19 cellular contexts compared by ENCODE assay signal in genomic region chr7:100394077-100394476, GRCh38. TPM values are rescaled to one million over a fixed set of nuclear protein-coding genes. Genes with fewer than 3 reads are reported as not detected.
DNase-seq lines count a peak whose midpoint lies in the region; ATAC-seq, FAIRE-seq and TF ChIP-seq lines count a peak whose summit lies in the region.
"Had no signal": no experiment of that assay in that cellular context is flagged by ENCODE, and none has a peak within 500 bp of the region (broad histone marks: within the 10 kb centered on the region; RNA-seq: fewer than 3 reads in every experiment).

No MANE protein-coding gene starts in this region.

- TF ChIP-seq CTCF in D721Med (IDR thresholded peaks at IDR 0.05; ENCODE audit: insufficient read depth, missing control alignments) (no peak), HepG2 (CRISPR knock-in tag; IDR thresholded peaks at IDR 0.05) (no peak)

- H3K9me3 Mint-ChIP-seq in naive B cell = no peaks in the 10 kb centered on the region
- H3K9me3 Mint-ChIP-seq: CD4-positive, CD25-positive, alpha-beta regulatory T cell had no signal

- in situ Hi-C loops in HepG2 (cut with HindIII; ENCODE audit: extremely low pct_ligation_motif_present, low pct_unique_long_range_greater_than_20kb) = no loop called here

- no peak overlapping the region for H2AFZ ChIP-seq in HepG2 (ENCODE audit: low read length)

- CTCF ChIA-PET in HepG2 (lab: Yijun Ruan, JAX; ENCODE audit: low intra/inter-chr PET ratio, low total read pairs) = no interaction called here

- intact Hi-C loops in HepG2 (cut with micrococcal nuclease; ENCODE audit: unreplicated experiment) = no loop called here

- peak overlapping the region; percentile 61 for H3K27ac Mint-ChIP-seq in T-helper 17 cell
- H3K27ac Mint-ChIP-seq in naive B cell = peak overlapping the region; percentile 16 to 83 (median 70)
- H3K27ac Mint-ChIP-seq: CD4-positive, CD25-positive, alpha-beta regulatory T cell had no signal

- TF ChIP-seq EP300 in HepG2 (IDR thresholded peaks at IDR 0.05; ENCODE audit: low read depth in 2 of 2, low read length in 2 of 2) (no peak), HepG2 (CRISPR knock-in tag; IDR thresholded peaks at IDR 0.05; ENCODE audit: borderline replicate concordance) (no peak)

- H3K9me3 ChIP-seq in BLaER1 (no peaks in the 10 kb centered on the region), T-helper 17 cell (ENCODE audit: control insufficient read depth, low read length, poor library complexity, severe bottlenecking) (no peaks in the 10 kb centered on the region), HepG2 (ENCODE audit: low read length) (no peaks in the 10 kb centered on the region)
- H3K9me3 ChIP-seq: SJCRH30 had no signal

- H3K4me3 ChIP-seq in BLaER1 = no peak overlapping the region
- H3K4me3 ChIP-seq in HepG2 (replicated peaks in 1 of 3; ENCODE audit: insufficient read depth in 1 of 3, low read depth in 2 of 3, low read length in 3 of 3) = no peak overlapping the region
- H3K4me3 ChIP-seq: SJCRH30 had no signal

- peaks cover 15% of the 10 kb centered on the region for H3K4me1 Mint-ChIP-seq in T-helper 17 cell
- H3K4me1 Mint-ChIP-seq in naive B cell = peaks cover 48 to 59% (median 57%) of the 10 kb centered on the region in 3 donors

- POLR2A ChIA-PET in HepG2 (lab: Yijun Ruan, JAX) = interaction anchor here (0.8 kb wide), 1 partner anchor 12 kb away, joined by 3 read pairs; no protein-coding TSS in a partner anchor

- H3K36me3 Mint-ChIP-seq in T-helper 17 cell (ENCODE audit: low read depth) (peaks cover 6% of the 10 kb centered on the region), naive B cell (no peaks in the 10 kb centered on the region)

- ATAC-seq in T-helper 17 cell = no peak
- ATAC-seq in naive B cell (ENCODE audit: low read depth in 2 of 2) = no peak
- ATAC-seq in GM21390 (IDR thresholded peaks at IDR 0.05; ENCODE audit: unreplicated experiment) = no peak
- ATAC-seq in HepG2 = no peak
- ATAC-seq: Panc1 had no signal

- no peaks in the 10 kb centered on the region for H3K79me2 ChIP-seq in HepG2 (ENCODE audit: insufficient read depth, low read length)

- H4K20me1 ChIP-seq in BLaER1 (no peaks in the 10 kb centered on the region), HepG2 (ENCODE audit: insufficient read depth, low read length) (no peaks in the 10 kb centered on the region)

- H3K27ac ChIP-seq in BLaER1 (no peak overlapping the region), HepG2 (ENCODE audit: extremely low read length, insufficient read depth, low read length) (no peak overlapping the region)
- H3K27ac ChIP-seq: SJCRH30 had no signal

- TF ChIP-seq POLR2A in HepG2 (IDR thresholded peaks at IDR 0.05; ENCODE audit: insufficient read depth in 1 of 2, low read depth in 2 of 2, low read length in 2 of 2) = no peak

- peak overlapping the region; percentile 59 for H3K4me2 ChIP-seq in BLaER1
- no peak overlapping the region for H3K4me2 ChIP-seq in HepG2 (ENCODE audit: low read depth, low read length)

- H3K4me3 Mint-ChIP-seq in T-helper 17 cell (no peak overlapping the region), naive B cell (peak overlapping the region in 2 of 8 donors; percentile 0 to 44)
- H3K4me3 Mint-ChIP-seq: CD4-positive, CD25-positive, alpha-beta regulatory T cell had no signal

- DNase-seq in D721Med (ENCODE audit: insufficient read length, low spot score) (peak; percentile 43), T-helper 17 cell (no peak), naive B cell (no peak), HepG2 (ENCODE audit: low spot score) (no peak), UCSD-AML1 (lab: John Stamatoyannopoulos, UW; ENCODE audit: unreplicated experiment) (no peak)
- DNase-seq: CD4-positive, CD25-positive, alpha-beta regulatory T cell; COR-L47; GDM1; GOT3; KBM-7; NCI-H1105; NCI-H2081 treated with DMSO at 0.1 percent for 48 hours; NCI-H2227 treated with DMSO at 0.1 percent for 48 hours; NCI-H510A treated with DMSO at 0.1 percent for 48 hours; NCI-H774; SJCRH30 had no signal

- FAIRE-seq in D721Med (lab: Jason Lieb, UNC) = peak; percentile 67
- no peak for FAIRE-seq in HepG2 (lab: Jason Lieb, UNC)

- H3K27me3 Mint-ChIP-seq in T-helper 17 cell (peaks cover 28% of the 10 kb centered on the region), naive B cell (no peaks in the 10 kb centered on the region)

- H3K27me3 ChIP-seq in BLaER1 = no peaks in the 10 kb centered on the region
- peaks cover 1 to 17% of the 10 kb centered on the region in 2 experiments; a peak in 1 of 5 replicates for H3K27me3 ChIP-seq in HepG2 (ENCODE audit: control insufficient read depth in 1 of 2, insufficient read depth in 2 of 2, low read length in 2 of 2)

- no peaks in the 10 kb centered on the region for H3K36me3 ChIP-seq in BLaER1
- no peaks in the 10 kb centered on the region for H3K36me3 ChIP-seq in HepG2 (replicated peaks in 1 of 2; ENCODE audit: control insufficient read depth in 1 of 2, insufficient read depth in 2 of 2, low read length in 2 of 2)
- H3K36me3 ChIP-seq: SJCRH30 had no signal

- TF ChIP-seq RAD21 in HepG2 (CRISPR knock-in tag; IDR thresholded peaks at IDR 0.05) = no peak

- H3K4me1 ChIP-seq in BLaER1 = peaks cover 64% of the 10 kb centered on the region
- H3K4me1 ChIP-seq in HepG2 (ENCODE audit: insufficient read depth, low read length) = peaks cover 14% of the 10 kb centered on the region
- H3K4me1 ChIP-seq: SJCRH30 had no signal

- BruUV-seq in HepG2 (replicated peaks; lab: Mats Ljungman, UMichigan) = no TSS peak

- H3K9ac ChIP-seq in BLaER1 (no peak overlapping the region), HepG2 (ENCODE audit: insufficient read depth, low read depth, low read length) (no peak overlapping the region)

- WGBS in HepG2 (ENCODE audit: low lambda C conversion rate) = 26% methylated on average over 2 of the region's 2 CpGs

RNA-seq across cellular contexts. Expression of gene PILRA, which starts 20.8 kb away (rescaled TPM):
- total RNA-seq in T-helper 17 cell = 10 to 100 TPM in 1 of 2 donors, 1 to 10 TPM in 1; 3.1 to 14.5 TPM
- polyA plus RNA-seq in naive B cell (ENCODE audit: low read depth in 6 of 6) = 1 to 10 TPM in 1 of 6 donors, under 1 TPM in 4, not detected in 1; 0.53 to 1.8 (median 0.53) TPM
- 0.13 TPM in 1 of 2 replicates, not detected in the other for total RNA-seq in HepG2 (2016; rRNA removed; fragmentation: Illumina TruSeq; extraction: Trizol)
- total RNA-seq in HepG2 (2016; cell fraction: cytosol; rRNA removed; fragmentation: Illumina TruSeq; extraction: Trizol; ENCODE audit: low read depth) = not detected in 2 replicates
- 0.13 and 0.24 TPM in 2 replicates for total RNA-seq in HepG2 (2016; cell fraction: insoluble cytoplasmic fraction; rRNA removed; fragmentation: Illumina TruSeq; extraction: Trizol)
- total RNA-seq in HepG2 (2016; cell fraction: membrane; rRNA removed; fragmentation: Illumina TruSeq; extraction: Trizol) = not detected in 2 replicates
- not detected in 2 replicates for total RNA-seq in HepG2 (2016; cell fraction: nucleus; rRNA removed; fragmentation: Illumina TruSeq; extraction: Trizol)
- polyA plus RNA-seq in HepG2 (2011; rRNA removed) = 0.97 and 1.3 TPM in 2 replicates
- 0.24 and 0.41 TPM in 2 replicates for polyA plus RNA-seq in HepG2 (2011; cell fraction: cytosol; rRNA removed)
- polyA plus RNA-seq in HepG2 (2011; cell fraction: nucleus; rRNA removed) = 3.1 and 3.6 TPM in 2 replicates
- 0.39 and 1.1 TPM in 2 replicates for polyA plus RNA-seq in HepG2 (2012)
- not detected in 2 replicates for polyA plus RNA-seq in HepG2 (2016; cell fraction: cytosol; fragmentation: Illumina TruSeq; extraction: Trizol; ENCODE audit: low read depth)
- 0.34 TPM in 1 of 2 replicates, not detected in the other for polyA plus RNA-seq in HepG2 (2016; cell fraction: insoluble cytoplasmic fraction; fragmentation: Illumina TruSeq; extraction: Trizol; ENCODE audit: low read depth)
- polyA plus RNA-seq in HepG2 (2016; cell fraction: membrane; fragmentation: Illumina TruSeq; extraction: Trizol; ENCODE audit: low read depth) = 0.14 TPM in 1 of 2 replicates, not detected in the other
- 0.79 and 1.7 TPM in 2 replicates for polyA plus RNA-seq in HepG2 (2016; cell fraction: nucleus; fragmentation: Illumina TruSeq; extraction: Trizol; ENCODE audit: insufficient read depth, low read depth)
- polyA minus RNA-seq in HepG2 (2011; rRNA and poly(A)+ RNA removed; ENCODE audit: low replicate concordance) = 1.4 and 10.4 TPM in 2 replicates
- polyA minus RNA-seq in HepG2 (2011; cell fraction: cytosol; rRNA and poly(A)+ RNA removed) = not detected in 2 replicates
- polyA minus RNA-seq in HepG2 (2011; cell fraction: nucleus; rRNA and poly(A)+ RNA removed) = 1.6 and 1.9 TPM in 2 replicates

RNA-seq across cellular contexts. Expression of gene ZCWPW1, which starts 34.4 kb away (rescaled TPM):
- total RNA-seq in T-helper 17 cell (1 to 10 TPM; 5.1 TPM), HepG2 (2016; rRNA removed; fragmentation: Illumina TruSeq; extraction: Trizol) (2.5 and 2.6 TPM in 2 replicates)
- polyA plus RNA-seq in naive B cell (ENCODE audit: low read depth in 6 of 6) (10 to 100 TPM in 5 of 6 donors, 1 to 10 TPM in 1; 9.4 to 24.9 (median 13.3) TPM), HepG2 (2011; rRNA removed) (1.6 and 2.4 TPM in 2 replicates)
- 2.1 and 2.2 TPM in 2 replicates for total RNA-seq in HepG2 (2016; cell fraction: cytosol; rRNA removed; fragmentation: Illumina TruSeq; extraction: Trizol; ENCODE audit: low read depth)
- total RNA-seq in HepG2 (2016; cell fraction: insoluble cytoplasmic fraction; rRNA removed; fragmentation: Illumina TruSeq; extraction: Trizol) = 1.8 and 1.9 TPM in 2 replicates
- 2.5 and 3.9 TPM in 2 replicates for total RNA-seq in HepG2 (2016; cell fraction: membrane; rRNA removed; fragmentation: Illumina TruSeq; extraction: Trizol)
- total RNA-seq in HepG2 (2016; cell fraction: nucleus; rRNA removed; fragmentation: Illumina TruSeq; extraction: Trizol) = 1.5 and 2.4 TPM in 2 replicates
- 1.1 and 1.3 TPM in 2 replicates for polyA plus RNA-seq in HepG2 (2011; cell fraction: cytosol; rRNA removed)
- 4.8 and 5.3 TPM in 2 replicates for polyA plus RNA-seq in HepG2 (2011; cell fraction: nucleus; rRNA removed)
- 1.8 and 2.3 TPM in 2 replicates for polyA plus RNA-seq in HepG2 (2012)
- polyA plus RNA-seq in HepG2 (2016; cell fraction: cytosol; fragmentation: Illumina TruSeq; extraction: Trizol; ENCODE audit: low read depth) = 1.4 and 2.2 TPM in 2 replicates
- 2.0 and 2.9 TPM in 2 replicates for polyA plus RNA-seq in HepG2 (2016; cell fraction: insoluble cytoplasmic fraction; fragmentation: Illumina TruSeq; extraction: Trizol; ENCODE audit: low read depth)
- polyA plus RNA-seq in HepG2 (2016; cell fraction: membrane; fragmentation: Illumina TruSeq; extraction: Trizol; ENCODE audit: low read depth) = 1.8 and 2.6 TPM in 2 replicates
- polyA plus RNA-seq in HepG2 (2016; cell fraction: nucleus; fragmentation: Illumina TruSeq; extraction: Trizol; ENCODE audit: insufficient read depth, low read depth) = 5.2 and 6.5 TPM in 2 replicates
- 0.28 and 1.5 TPM in 2 replicates for polyA minus RNA-seq in HepG2 (2011; rRNA and poly(A)+ RNA removed; ENCODE audit: low replicate concordance)
- 0.49 and 1.1 TPM in 2 replicates for polyA minus RNA-seq in HepG2 (2011; cell fraction: cytosol; rRNA and poly(A)+ RNA removed)
- polyA minus RNA-seq in HepG2 (2011; cell fraction: nucleus; rRNA and poly(A)+ RNA removed) = 1.7 and 3.3 TPM in 2 replicates

RNA-seq across cellular contexts. Expression of gene MEPCE, which starts 35.6 kb away (rescaled TPM):
- total RNA-seq in T-helper 17 cell = 10 to 100 TPM; 66.1 to 66.8 TPM
- polyA plus RNA-seq in naive B cell (ENCODE audit: low read depth in 6 of 6) = 10 to 100 TPM; 10.9 to 24.6 (median 19.5) TPM
- total RNA-seq in HepG2 (2016; rRNA removed; fragmentation: Illumina TruSeq; extraction: Trizol) = 22.6 and 26.0 TPM in 2 replicates
- total RNA-seq in HepG2 (2016; cell fraction: cytosol; rRNA removed; fragmentation: Illumina TruSeq; extraction: Trizol; ENCODE audit: low read depth) = 3.8 and 3.9 TPM in 2 replicates
- 20.2 and 25.7 TPM in 2 replicates for total RNA-seq in HepG2 (2016; cell fraction: insoluble cytoplasmic fraction; rRNA removed; fragmentation: Illumina TruSeq; extraction: Trizol)
- total RNA-seq in HepG2 (2016; cell fraction: membrane; rRNA removed; fragmentation: Illumina TruSeq; extraction: Trizol) = 12.8 and 14.8 TPM in 2 replicates
- total RNA-seq in HepG2 (2016; cell fraction: nucleus; rRNA removed; fragmentation: Illumina TruSeq; extraction: Trizol) = 14.9 and 18.9 TPM in 2 replicates
- 12.3 and 12.7 TPM in 2 replicates for polyA plus RNA-seq in HepG2 (2011; rRNA removed)
- polyA plus RNA-seq in HepG2 (2011; cell fraction: cytosol; rRNA removed) = 9.2 and 10.6 TPM in 2 replicates
- 18.9 and 27.3 TPM in 2 replicates for polyA plus RNA-seq in HepG2 (2011; cell fraction: nucleus; rRNA removed)
- polyA plus RNA-seq in HepG2 (2012) = 14.6 and 17.9 TPM in 2 replicates
- polyA plus RNA-seq in HepG2 (2016; cell fraction: cytosol; fragmentation: Illumina TruSeq; extraction: Trizol; ENCODE audit: low read depth) = 3.0 and 3.3 TPM in 2 replicates
- polyA plus RNA-seq in HepG2 (2016; cell fraction: insoluble cytoplasmic fraction; fragmentation: Illumina TruSeq; extraction: Trizol; ENCODE audit: low read depth) = 20.4 and 25.4 TPM in 2 replicates
- polyA plus RNA-seq in HepG2 (2016; cell fraction: membrane; fragmentation: Illumina TruSeq; extraction: Trizol; ENCODE audit: low read depth) = 8.6 and 9.6 TPM in 2 replicates
- polyA plus RNA-seq in HepG2 (2016; cell fraction: nucleus; fragmentation: Illumina TruSeq; extraction: Trizol; ENCODE audit: insufficient read depth, low read depth) = 23.4 and 28.3 TPM in 2 replicates
- 44.0 and 89.0 TPM in 2 replicates for polyA minus RNA-seq in HepG2 (2011; rRNA and poly(A)+ RNA removed; ENCODE audit: low replicate concordance)
- polyA minus RNA-seq in HepG2 (2011; cell fraction: cytosol; rRNA and poly(A)+ RNA removed) = 8.6 and 10.8 TPM in 2 replicates
- 27.3 and 30.2 TPM in 2 replicates for polyA minus RNA-seq in HepG2 (2011; cell fraction: nucleus; rRNA and poly(A)+ RNA removed)

RNA-seq across cellular contexts. Expression of gene PILRB, which starts 36.2 kb away (rescaled TPM):
- total RNA-seq in T-helper 17 cell (10 to 100 TPM; 71.6 to 97.2 TPM), HepG2 (2016; rRNA removed; fragmentation: Illumina TruSeq; extraction: Trizol) (5.6 and 16.6 TPM in 2 replicates)
- polyA plus RNA-seq in naive B cell (ENCODE audit: low read depth in 6 of 6) (10 to 100 TPM in 2 of 6 donors, 1 to 10 TPM in 4; 3.5 to 28.7 (median 7.0) TPM), HepG2 (2011; rRNA removed) (33.0 and 33.8 TPM in 2 replicates)
- total RNA-seq in HepG2 (2016; cell fraction: cytosol; rRNA removed; fragmentation: Illumina TruSeq; extraction: Trizol; ENCODE audit: low read depth) = 12.8 and 13.9 TPM in 2 replicates
- total RNA-seq in HepG2 (2016; cell fraction: insoluble cytoplasmic fraction; rRNA removed; fragmentation: Illumina TruSeq; extraction: Trizol) = 3.9 and 16.7 TPM in 2 replicates
- 13.5 and 15.0 TPM in 2 replicates for total RNA-seq in HepG2 (2016; cell fraction: membrane; rRNA removed; fragmentation: Illumina TruSeq; extraction: Trizol)
- total RNA-seq in HepG2 (2016; cell fraction: nucleus; rRNA removed; fragmentation: Illumina TruSeq; extraction: Trizol) = 21.2 TPM in 2 replicates
- polyA plus RNA-seq in HepG2 (2011; cell fraction: cytosol; rRNA removed) = 11.8 and 15.4 TPM in 2 replicates
- polyA plus RNA-seq in HepG2 (2011; cell fraction: nucleus; rRNA removed) = 225 and 245 TPM in 2 replicates
- polyA plus RNA-seq in HepG2 (2012) = 9.7 and 13.3 TPM in 2 replicates
- 6.0 and 6.1 TPM in 2 replicates for polyA plus RNA-seq in HepG2 (2016; cell fraction: cytosol; fragmentation: Illumina TruSeq; extraction: Trizol; ENCODE audit: low read depth)
- 4.8 and 5.6 TPM in 2 replicates for polyA plus RNA-seq in HepG2 (2016; cell fraction: insoluble cytoplasmic fraction; fragmentation: Illumina TruSeq; extraction: Trizol; ENCODE audit: low read depth)
- polyA plus RNA-seq in HepG2 (2016; cell fraction: membrane; fragmentation: Illumina TruSeq; extraction: Trizol; ENCODE audit: low read depth) = 6.2 and 8.7 TPM in 2 replicates
- 70.3 and 84.6 TPM in 2 replicates for polyA plus RNA-seq in HepG2 (2016; cell fraction: nucleus; fragmentation: Illumina TruSeq; extraction: Trizol; ENCODE audit: insufficient read depth, low read depth)
- polyA minus RNA-seq in HepG2 (2011; rRNA and poly(A)+ RNA removed; ENCODE audit: low replicate concordance) = 11.9 and 38.3 TPM in 2 replicates
- polyA minus RNA-seq in HepG2 (2011; cell fraction: cytosol; rRNA and poly(A)+ RNA removed) = 1.8 and 1.9 TPM in 2 replicates
- polyA minus RNA-seq in HepG2 (2011; cell fraction: nucleus; rRNA and poly(A)+ RNA removed) = 19.1 and 21.0 TPM in 2 replicates

RNA-seq across cellular contexts. Expression of gene PPP1R35, which starts 42.2 kb away (rescaled TPM):
- total RNA-seq in T-helper 17 cell (10 to 100 TPM; 45.2 to 48.1 TPM), HepG2 (2016; rRNA removed; fragmentation: Illumina TruSeq; extraction: Trizol) (16.7 and 24.8 TPM in 2 replicates)
- polyA plus RNA-seq in naive B cell (ENCODE audit: low read depth in 6 of 6) (10 to 100 TPM; 21.8 to 46.8 (median 27.5) TPM), HepG2 (2011; rRNA removed) (26.4 and 29.0 TPM in 2 replicates)
- total RNA-seq in HepG2 (2016; cell fraction: cytosol; rRNA removed; fragmentation: Illumina TruSeq; extraction: Trizol; ENCODE audit: low read depth) = 16.5 and 21.7 TPM in 2 replicates
- total RNA-seq in HepG2 (2016; cell fraction: insoluble cytoplasmic fraction; rRNA removed; fragmentation: Illumina TruSeq; extraction: Trizol) = 19.3 and 24.7 TPM in 2 replicates
- total RNA-seq in HepG2 (2016; cell fraction: membrane; rRNA removed; fragmentation: Illumina TruSeq; extraction: Trizol) = 16.5 and 20.1 TPM in 2 replicates
- total RNA-seq in HepG2 (2016; cell fraction: nucleus; rRNA removed; fragmentation: Illumina TruSeq; extraction: Trizol) = 13.8 and 17.9 TPM in 2 replicates
- 18.0 and 33.0 TPM in 2 replicates for polyA plus RNA-seq in HepG2 (2011; cell fraction: cytosol; rRNA removed)
- polyA plus RNA-seq in HepG2 (2011; cell fraction: nucleus; rRNA removed) = 102 and 127 TPM in 2 replicates
- polyA plus RNA-seq in HepG2 (2012) = 17.6 and 20.1 TPM in 2 replicates
- polyA plus RNA-seq in HepG2 (2016; cell fraction: cytosol; fragmentation: Illumina TruSeq; extraction: Trizol; ENCODE audit: low read depth) = 16.5 and 23.2 TPM in 2 replicates
- polyA plus RNA-seq in HepG2 (2016; cell fraction: insoluble cytoplasmic fraction; fragmentation: Illumina TruSeq; extraction: Trizol; ENCODE audit: low read depth) = 21.3 TPM in 2 replicates
- polyA plus RNA-seq in HepG2 (2016; cell fraction: membrane; fragmentation: Illumina TruSeq; extraction: Trizol; ENCODE audit: low read depth) = 13.7 and 17.5 TPM in 2 replicates
- polyA plus RNA-seq in HepG2 (2016; cell fraction: nucleus; fragmentation: Illumina TruSeq; extraction: Trizol; ENCODE audit: insufficient read depth, low read depth) = 39.6 and 40.4 TPM in 2 replicates
- polyA minus RNA-seq in HepG2 (2011; rRNA and poly(A)+ RNA removed; ENCODE audit: low replicate concordance) = 13.2 and 24.1 TPM in 2 replicates
- polyA minus RNA-seq in HepG2 (2011; cell fraction: cytosol; rRNA and poly(A)+ RNA removed) = 10.6 and 13.9 TPM in 2 replicates
- 7.1 and 7.3 TPM in 2 replicates for polyA minus RNA-seq in HepG2 (2011; cell fraction: nucleus; rRNA and poly(A)+ RNA removed)
